26 cellular contexts compared by ENCODE assay signal in genomic region chr5:73940747-73941146, GRCh38.
"Had no signal": no experiment of that assay in that cellular context is flagged by ENCODE, and none has a peak within 500 bp of the region (broad histone marks: within the 10 kb centered on the region; RNA-seq: fewer than 3 reads in every experiment).

No MANE protein-coding gene starts in this region.

- H3K4me1 ChIP-seq: left lung, lower lobe of right lung, right atrium auricular region, stomach, upper lobe of left lung had no signal

- H3K36me3 ChIP-seq: left lung, lower lobe of right lung, right atrium auricular region, upper lobe of left lung had no signal

- H3K4me3 Mint-ChIP-seq: activated CD4-positive, alpha-beta memory T cell treated with anti-CD3 and anti-CD28 coated beads, Interleukin-2, amount 10 ng/mL, durations not matched to agents 7 days and 5 days; activated CD4-positive, alpha-beta T cell treated with anti-CD3 and anti-CD28 coated beads, Interleukin-2, amount 10 ng/mL, durations not matched to agents 24 days and 14 days; activated naive CD4-positive, alpha-beta T cell treated with anti-CD3 and anti-CD28 coated beads, Interleukin-2, amount 10 ng/mL, durations not matched to agents 7 days and 5 days; activated naive CD8-positive, alpha-beta T cell treated with anti-CD3 and anti-CD28 coated beads, Interleukin-2, amount 10 ng/mL, durations not matched to agents 7 days and 5 days; activated T-cell treated with anti-CD3 and anti-CD28 coated beads, Interleukin-2, amount 50 U/mL, for 24 hours; central memory CD8-positive, alpha-beta T cell; neural crest cell; stimulated activated memory B cell treated with anti-CD40 and anti-IgM and Interleukin-4, amounts not matched to agents 10 μg/mL and 1 μg/mL and 100 μg/mL, for 72 hours had no signal

- ATAC-seq: left lung; lower lobe of right lung; stimulated activated memory B cell treated with anti-CD40 and anti-IgM and Interleukin-4, amounts not matched to agents 10 μg/mL and 1 μg/mL and 100 μg/mL, for 72 hours had no signal

- H3K9me3 Mint-ChIP-seq: activated CD4-positive, alpha-beta memory T cell treated with anti-CD3 and anti-CD28 coated beads, Interleukin-2, amount 10 ng/mL, durations not matched to agents 7 days and 5 days; activated CD4-positive, alpha-beta T cell treated with anti-CD3 and anti-CD28 coated beads, Interleukin-2, amount 10 ng/mL, durations not matched to agents 24 days and 14 days; activated naive CD4-positive, alpha-beta T cell treated with anti-CD3 and anti-CD28 coated beads, Interleukin-2, amount 10 ng/mL, durations not matched to agents 7 days and 5 days; activated naive CD8-positive, alpha-beta T cell treated with anti-CD3 and anti-CD28 coated beads, Interleukin-2, amount 10 ng/mL, durations not matched to agents 7 days and 5 days had no signal

- H3K4me3 ChIP-seq: left lung, lower lobe of right lung, right atrium auricular region, smooth muscle cell, stomach, upper lobe of left lung, vagina had no signal

- H3K36me3 Mint-ChIP-seq: activated naive CD4-positive, alpha-beta T cell treated with anti-CD3 and anti-CD28 coated beads, Interleukin-2, amount 10 ng/mL, durations not matched to agents 7 days and 5 days; activated naive CD8-positive, alpha-beta T cell treated with anti-CD3 and anti-CD28 coated beads, Interleukin-2, amount 10 ng/mL, durations not matched to agents 7 days and 5 days; stimulated activated memory B cell treated with anti-CD40 and anti-IgM and Interleukin-4, amounts not matched to agents 10 μg/mL and 1 μg/mL and 100 μg/mL, for 72 hours had no signal

- DNase-seq: activated CD4-positive, alpha-beta memory T cell treated with anti-CD3 and anti-CD28 coated beads, Interleukin-2, amount 10 ng/mL, durations not matched to agents 7 days and 5 days; activated CD4-positive, alpha-beta T cell treated with anti-CD3 and anti-CD28 coated beads, Interleukin-2, amount 10 ng/mL, durations not matched to agents 24 days and 14 days; activated CD4-positive, CD25-positive, alpha-beta regulatory T cell treated with anti-CD3 and anti-CD28 coated beads, Interleukin-2, amount 50 U/mL, for 72 hours; activated CD8-positive, alpha-beta memory T cell treated with anti-CD3 and anti-CD28 coated beads, Interleukin-2, amount 50 U/mL, for 48 hours; activated gamma-delta T cell; activated naive CD4-positive, alpha-beta T cell treated with anti-CD3 and anti-CD28 coated beads, Interleukin-2, amount 10 ng/mL, durations not matched to agents 7 days and 5 days; activated naive CD8-positive, alpha-beta T cell treated with anti-CD3 and anti-CD28 coated beads, Interleukin-2, amount 10 ng/mL, durations not matched to agents 7 days and 5 days; activated T-cell treated with anti-CD3 and anti-CD28 coated beads, Interleukin-2, amount 50 U/mL, for 24 hours; effector CD4-positive, alpha-beta T cell; glutamatergic neuron; left lung; lower lobe of right lung; occipital lobe; stimulated activated CD4-positive, alpha-beta T cell treated with anti-CD3 and anti-CD28 coated beads, Interleukin-1b, Interleukin-23, amount 100 ng/mL, for 48 hours; stimulated activated CD4-positive, alpha-beta T cell treated with anti-CD3 and anti-CD28 coated beads, Interleukin-4, amount 100 ng/mL, for 4 hours; stimulated activated CD8-positive, alpha-beta memory T cell treated with anti-CD3 and anti-CD28 coated beads, Interleukin-4, amount 100 ng/mL, for 48 hours; stomach; T-helper 2 cell; upper lobe of left lung had no signal

- H3K9me3 ChIP-seq: vagina had no signal

- H3K27ac Mint-ChIP-seq: activated CD4-positive, alpha-beta memory T cell treated with anti-CD3 and anti-CD28 coated beads, Interleukin-2, amount 10 ng/mL, durations not matched to agents 7 days and 5 days; activated CD4-positive, alpha-beta T cell treated with anti-CD3 and anti-CD28 coated beads, Interleukin-2, amount 10 ng/mL, durations not matched to agents 24 days and 14 days; activated naive CD4-positive, alpha-beta T cell treated with anti-CD3 and anti-CD28 coated beads, Interleukin-2, amount 10 ng/mL, durations not matched to agents 7 days and 5 days; activated naive CD8-positive, alpha-beta T cell treated with anti-CD3 and anti-CD28 coated beads, Interleukin-2, amount 10 ng/mL, durations not matched to agents 7 days and 5 days; activated T-cell treated with anti-CD3 and anti-CD28 coated beads, Interleukin-2, amount 50 U/mL, for 24 hours; stimulated activated memory B cell treated with anti-CD40 and anti-IgM and Interleukin-4, amounts not matched to agents 10 μg/mL and 1 μg/mL and 100 μg/mL, for 72 hours had no signal

- H3K27me3 ChIP-seq: left lung, right atrium auricular region, stomach, upper lobe of left lung, vagina had no signal

- H3K27ac ChIP-seq: epithelial cell of prostate, left lung, lower lobe of right lung, right atrium auricular region, stomach, upper lobe of left lung, vagina had no signal

- H3K4me1 Mint-ChIP-seq: activated CD4-positive, alpha-beta memory T cell treated with anti-CD3 and anti-CD28 coated beads, Interleukin-2, amount 10 ng/mL, durations not matched to agents 7 days and 5 days; activated CD4-positive, alpha-beta T cell treated with anti-CD3 and anti-CD28 coated beads, Interleukin-2, amount 10 ng/mL, durations not matched to agents 24 days and 14 days; activated naive CD4-positive, alpha-beta T cell treated with anti-CD3 and anti-CD28 coated beads, Interleukin-2, amount 10 ng/mL, durations not matched to agents 7 days and 5 days; activated naive CD8-positive, alpha-beta T cell treated with anti-CD3 and anti-CD28 coated beads, Interleukin-2, amount 10 ng/mL, durations not matched to agents 7 days and 5 days; central memory CD8-positive, alpha-beta T cell; stimulated activated memory B cell treated with anti-CD40 and anti-IgM and Interleukin-4, amounts not matched to agents 10 μg/mL and 1 μg/mL and 100 μg/mL, for 72 hours had no signal

- H3K4me2 ChIP-seq: smooth muscle cell had no signal
